ENCODE assay signal across 1 cellular context in genomic region chr7:27739914-27740448, GRCh38.
A peak's percentile ranks its signal among the peaks of the same experiment; 100 is the strongest.
TF ChIP-seq lines count a peak whose summit lies in the region.

Gene TAX1BP1 (plus strand): TSS chr7:27740162. CDS start chr7:27748525, 8,363 bp downstream.

TF ChIP-seq in HepG2, 621 proteins besides CTCF, POLR2A, EP300 and RAD21 (continued from another document and continues in another):
- TF ChIP-seq ZNF639 (CRISPR knock-in tag; conservative IDR thresholded peaks at IDR 0.05): no peak
- no peak for TF ChIP-seq CENPBD1 (CRISPR knock-in tag; IDR thresholded peaks at IDR 0.05; ENCODE audit: borderline replicate concordance, low read depth)
- peak; percentile 12; the same call in 1 of the 2 replicates for TF ChIP-seq ZNF746 (CRISPR knock-in tag; IDR thresholded peaks at IDR 0.05)
- no peak for TF ChIP-seq RORA (CRISPR knock-in tag; IDR thresholded peaks at IDR 0.05)
- no peak; the same call in 1 of the 2 replicates for TF ChIP-seq KIAA2018 (CRISPR knock-in tag; IDR thresholded peaks at IDR 0.05; ENCODE audit: borderline replicate concordance)
- TF ChIP-seq ZHX2 (IDR thresholded peaks at IDR 0.05; ENCODE audit: low read depth): peak; percentile 52; the same call in 1 of the 2 replicates
- TF ChIP-seq ZHX2 (CRISPR knock-in tag; IDR thresholded peaks at IDR 0.05; ENCODE audit: borderline replicate concordance): no peak; the same call in 1 of the 2 replicates
- TF ChIP-seq ZNF740 (CRISPR knock-in tag; IDR thresholded peaks at IDR 0.05): peak; percentile 75; the same call in 1 of the 2 replicates
- TF ChIP-seq HDAC6 (IDR thresholded peaks at IDR 0.05; ENCODE audit: low read depth, low read length): no peak
- no peak for TF ChIP-seq BHLHE40 (IDR thresholded peaks at IDR 0.05; ENCODE audit: low read length)
- TF ChIP-seq HNRNPL (IDR thresholded peaks at IDR 0.05; ENCODE audit: low read depth, low read length): 0 out of 2 replicates have a peak, but pooled peaks have one; percentile 17
- no peak for TF ChIP-seq HIC2 (CRISPR knock-in tag; IDR thresholded peaks at IDR 0.05; ENCODE audit: low read depth)
- TF ChIP-seq MNT (IDR thresholded peaks at IDR 0.05): peak; percentile 18; the same call in 1 of the 2 replicates
- TF ChIP-seq SALL2 (CRISPR knock-in tag; IDR thresholded peaks at IDR 0.05): peak; percentile 78; the same call in 1 of the 2 replicates
- TF ChIP-seq PBX3 (CRISPR knock-in tag; IDR thresholded peaks at IDR 0.05; ENCODE audit: borderline replicate concordance): 0 out of 2 replicates have a peak, but pooled peaks have one; percentile 55
- TF ChIP-seq NR1H2 (CRISPR knock-in tag; IDR thresholded peaks at IDR 0.05; ENCODE audit: borderline replicate concordance, low read depth): no peak
- no peak for TF ChIP-seq SETDB1 (CRISPR knock-in tag; IDR thresholded peaks at IDR 0.05; ENCODE audit: borderline replicate concordance)
- TF ChIP-seq ZNF775 (CRISPR knock-in tag; IDR thresholded peaks at IDR 0.05; ENCODE audit: borderline replicate concordance): 0 out of 2 replicates have a peak, but pooled peaks have one; percentile 80
- TF ChIP-seq RFX5 (IDR thresholded peaks at IDR 0.05; ENCODE audit: low read depth, low read length): no peak
- TF ChIP-seq KMT2B (CRISPR knock-in tag; IDR thresholded peaks at IDR 0.05): peak; percentile 86
- peak; percentile 62; the same call in 1 of the 2 replicates for TF ChIP-seq FOXJ3 (CRISPR knock-in tag; IDR thresholded peaks at IDR 0.05; ENCODE audit: borderline replicate concordance)
- no peak for TF ChIP-seq ATM (IDR thresholded peaks at IDR 0.05; ENCODE audit: borderline replicate concordance)
- TF ChIP-seq IRX3 (CRISPR knock-in tag; IDR thresholded peaks at IDR 0.05; ENCODE audit: borderline replicate concordance, low read depth): no peak
- TF ChIP-seq PATZ1 (CRISPR knock-in tag; IDR thresholded peaks at IDR 0.05): peak; percentile 91
- TF ChIP-seq PITX1 (CRISPR knock-in tag; IDR thresholded peaks at IDR 0.05): no peak
- peak; percentile 89 for TF ChIP-seq PHF8 (CRISPR knock-in tag; IDR thresholded peaks at IDR 0.05)
- no peak for TF ChIP-seq TRIM24 (CRISPR knock-in tag; IDR thresholded peaks at IDR 0.05)
- no peak for TF ChIP-seq GPBP1L1 (CRISPR knock-in tag; IDR thresholded peaks at IDR 0.05)
